8 cellular contexts compared by ENCODE assay signal in the genomic region with DNA sequence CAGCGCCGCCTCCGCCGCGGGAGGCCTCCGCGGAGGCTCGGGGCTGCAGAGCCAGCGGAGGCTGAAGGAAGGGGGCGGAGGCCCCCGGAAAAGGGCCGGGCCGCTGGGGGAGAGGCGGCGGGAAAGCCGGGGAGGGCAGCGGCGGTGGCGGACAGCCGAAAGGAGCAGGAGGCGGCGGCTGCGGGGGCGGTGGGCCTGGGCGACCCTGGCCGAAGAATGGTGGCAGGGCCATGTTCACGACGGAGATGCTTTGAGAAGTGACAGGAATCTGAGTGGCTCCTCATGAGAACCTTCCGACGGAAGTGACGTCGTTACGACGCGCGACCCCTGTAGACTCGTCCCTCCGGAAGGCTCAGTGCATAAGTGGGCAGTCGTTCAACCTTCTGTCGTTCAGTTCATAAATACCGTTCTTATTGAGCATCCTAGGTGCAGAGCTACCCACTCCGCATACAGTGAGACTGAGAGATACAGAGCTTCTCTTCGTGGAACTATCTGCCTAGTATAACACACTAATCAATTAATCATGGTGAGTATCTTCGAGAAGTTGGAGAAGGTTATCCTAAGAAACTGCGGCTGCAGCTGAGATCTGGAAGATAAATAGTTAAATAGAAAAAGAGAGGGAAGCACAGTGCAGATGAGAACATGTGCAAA. TPM values are rescaled to one million over a fixed set of nuclear protein-coding genes. Genes with fewer than 3 reads are reported as not detected.
DNase-seq lines count a peak whose midpoint lies in the region; ATAC-seq and TF ChIP-seq lines count a peak whose summit lies in the region.

A gene with protein sequence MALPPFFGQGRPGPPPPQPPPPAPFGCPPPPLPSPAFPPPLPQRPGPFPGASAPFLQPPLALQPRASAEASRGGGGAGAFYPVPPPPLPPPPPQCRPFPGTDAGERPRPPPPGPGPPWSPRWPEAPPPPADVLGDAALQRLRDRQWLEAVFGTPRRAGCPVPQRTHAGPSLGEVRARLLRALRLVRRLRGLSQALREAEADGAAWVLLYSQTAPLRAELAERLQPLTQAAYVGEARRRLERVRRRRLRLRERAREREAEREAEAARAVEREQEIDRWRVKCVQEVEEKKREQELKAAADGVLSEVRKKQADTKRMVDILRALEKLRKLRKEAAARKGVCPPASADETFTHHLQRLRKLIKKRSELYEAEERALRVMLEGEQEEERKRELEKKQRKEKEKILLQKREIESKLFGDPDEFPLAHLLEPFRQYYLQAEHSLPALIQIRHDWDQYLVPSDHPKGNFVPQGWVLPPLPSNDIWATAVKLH (minus strand): TSS at position 259 of the 651 bp plus-strand sequence. CDS start 27 bp downstream, at position 232.

- peak within 1 kb of the TSS; percentile 88 for H3K4me3 Mint-ChIP-seq in activated naive CD8-positive, alpha-beta T cell treated with anti-CD3 and anti-CD28 coated beads for 36 hours

- intact Hi-C loops in Right ventricle myocardium inferior (cut with DNase I) (loop anchor here (10.0 kb wide), 1 partner anchor 51 kb away; the partner anchor contains the start of gene CLPX), ovary (cut with DNase I) (no loop called here), thyroid gland (cut with DNase I) (no loop called here)

- H3K4me1 Mint-ChIP-seq in activated naive CD8-positive, alpha-beta T cell treated with anti-CD3 and anti-CD28 coated beads for 36 hours, result peaks cover 31% of the 10 kb centered on the region

- ATAC-seq in HG02610 (IDR thresholded peaks at IDR 0.05; ENCODE audit: unreplicated experiment) (peak; percentile 89), Right ventricle myocardium inferior (peak; percentile 94)

- 0 to 1% (median 0%) methylated on average over 41 to 45 of the region's 45 CpGs for WGBS in ovary, 3 donors
- 2% methylated on average over 32 to 34 of the region's 45 CpGs for WGBS in thyroid gland, 2 donors

- H3K9me3 ChIP-seq in ovary (no peaks in the 10 kb centered on the region), thyroid gland (no peaks in the 10 kb centered on the region)

- TF ChIP-seq CTCF in GM06990 (IDR thresholded peaks at IDR 0.05; ENCODE audit: insufficient read depth, low read length, poor library complexity, severe bottlenecking), result no peak
- no peak for TF ChIP-seq CTCF in ovary (IDR thresholded peaks at IDR 0.05)
- no peak for TF ChIP-seq CTCF in thyroid gland (IDR thresholded peaks at IDR 0.05)

- H3K4me3 ChIP-seq in GM06990 (replicated peaks; ENCODE audit: low read depth, low read length) (peak within 1 kb of the TSS; percentile 56), ovary (peak within 1 kb of the TSS; percentile 90), thyroid gland (replicated peaks in 1 of 3) (peak within 1 kb of the TSS; percentile 29 to 91 (median 34))

- peaks cover 7% of the 10 kb centered on the region for H3K4me1 ChIP-seq in ovary (ENCODE audit: insufficient read depth)
- peaks cover 16 to 22% of the 10 kb centered on the region in 2 donors for H3K4me1 ChIP-seq in thyroid gland

- TF ChIP-seq EP300 in ovary (IDR thresholded peaks at IDR 0.05), result no peak

- H3K27me3 ChIP-seq in GM06990 (replicated peaks; ENCODE audit: control insufficient read depth, insufficient read depth, low read length), result no peaks in the 10 kb centered on the region
- no peaks in the 10 kb centered on the region for H3K27me3 ChIP-seq in ovary
- no peaks in the 10 kb centered on the region for H3K27me3 ChIP-seq in thyroid gland

- DNase-seq in GM06990 (ENCODE audit: extremely low read depth, insufficient read length) (peak; percentile 83), NCI-H1105 (lab: John Stamatoyannopoulos, UW) (peak; percentile 96), SKM-1 treated with dmso at 0.1 percent for 144 hours (lab: John Stamatoyannopoulos, UW; ENCODE audit: unreplicated experiment) (peak; percentile 79), Right ventricle myocardium inferior (ENCODE audit: missing footprints) (peak; percentile 94), ovary (peak; percentile 81 to 88 (median 82)), thyroid gland (peak; percentile 88 to 89)
- peak; percentile 82 for DNase-seq in activated naive CD8-positive, alpha-beta T cell treated with anti-CD3 and anti-CD28 coated beads for 36 hours

- H3K27ac Mint-ChIP-seq in activated naive CD8-positive, alpha-beta T cell treated with anti-CD3 and anti-CD28 coated beads for 36 hours, result peak within 1 kb of the TSS; percentile 87

- peaks cover 12% of the 10 kb centered on the region for H3K36me3 Mint-ChIP-seq in activated naive CD8-positive, alpha-beta T cell treated with anti-CD3 and anti-CD28 coated beads for 36 hours

- H3K9me3 Mint-ChIP-seq in activated naive CD8-positive, alpha-beta T cell treated with anti-CD3 and anti-CD28 coated beads for 36 hours, result peaks cover 8% of the 10 kb centered on the region

- no peaks in the 10 kb centered on the region for H3K27me3 Mint-ChIP-seq in activated naive CD8-positive, alpha-beta T cell treated with anti-CD3 and anti-CD28 coated beads for 36 hours

- TF ChIP-seq POLR2A in ovary (IDR thresholded peaks at IDR 0.05) (peak; percentile 54), thyroid gland (IDR thresholded peaks at IDR 0.05) (peak in 1 of 2 donors; percentile 83)

- H3K36me3 ChIP-seq in GM06990 (ENCODE audit: control insufficient read depth, insufficient read depth, low read length) (peaks cover 7% of the 10 kb centered on the region), ovary (no peaks in the 10 kb centered on the region), thyroid gland (peaks cover 4 to 7% of the 10 kb centered on the region in 2 donors)

- H3K27ac ChIP-seq in ovary, result peak within 1 kb of the TSS; percentile 58
- peak within 1 kb of the TSS; percentile 83 to 91 (median 89) for H3K27ac ChIP-seq in thyroid gland

RNA-seq across cellular contexts. Expression of the gene that starts here (rescaled TPM):
- 10 to 100 TPM; 33.1 to 34.3 TPM for total RNA-seq in activated naive CD8-positive, alpha-beta T cell treated with anti-CD3 and anti-CD28 coated beads for 36 hours
- total RNA-seq in Right ventricle myocardium inferior (17.9 TPM), ovary (10 to 100 TPM; 23.2 to 41.1 (median 32.8) TPM), thyroid gland (10 to 100 TPM; 27.5 to 43.4 (median 32.9) TPM)
- 10 to 100 TPM; 16.4 to 29.8 TPM for polyA plus RNA-seq in ovary

Comparison
In these comparisons a context has a peak if more than half of its experiments do, and no peak if none do; other contexts are left out.
1. Peak in every context shown above with its lines: DNase-seq, ATAC-seq, H3K4me3 ChIP-seq and H3K27ac ChIP-seq.
2. H3K4me3 ChIP-seq: peak in every context shown above with its lines; median percentile 90 in ovary; 56 in GM06990; 34 in thyroid gland.